1 cellular context compared by ENCODE assay signal in genomic region chr1:76083189-76083588, GRCh38.
A peak's percentile ranks its signal among the peaks of the same experiment; 100 is the strongest.
TF ChIP-seq lines count a peak whose summit lies in the region.

No MANE protein-coding gene starts in this region.

TF ChIP-seq in GM12878, 131 proteins besides CTCF, POLR2A, EP300 and RAD21:
- TF ChIP-seq NR2C1 (IDR thresholded peaks at IDR 0.05): no peak
- TF ChIP-seq BHLHE40 (IDR thresholded peaks at IDR 0.05; ENCODE audit: borderline replicate concordance in 1 of 2, low read depth in 2 of 2, low read length in 1 of 2): peak in 1 of 2 experiments; percentile 23; a peak in 1 of 4 replicates
- TF ChIP-seq NR2F1 (conservative IDR thresholded peaks at IDR 0.05): peak; percentile 61
- TF ChIP-seq SPI1 (IDR thresholded peaks at IDR 0.05; ENCODE audit: borderline replicate concordance, insufficient read depth, low read depth, low read length): peak; percentile 74; the same call in 1 of the 2 replicates
- 0 out of 2 replicates have a peak, but pooled peaks have one; percentile 19 for TF ChIP-seq IKZF1 (conservative IDR thresholded peaks at IDR 0.05)
- TF ChIP-seq FOXK2 (IDR thresholded peaks at IDR 0.05): no peak
- no peak for TF ChIP-seq EGR1 (IDR thresholded peaks at IDR 0.05; ENCODE audit: borderline replicate concordance in 1 of 2, low read depth in 2 of 2, low read length in 2 of 2)
- no peak for TF ChIP-seq IRF4 (IDR thresholded peaks at IDR 0.05; ENCODE audit: low read depth, low read length)
- peak; percentile 62 to 71; a peak in 3 of 4 replicates for TF ChIP-seq IKZF2 (IDR thresholded peaks at IDR 0.05)
- no peak for TF ChIP-seq TCF7 (IDR thresholded peaks at IDR 0.05; ENCODE audit: borderline replicate concordance)
- TF ChIP-seq KLF5 (IDR thresholded peaks at IDR 0.05; ENCODE audit: partially characterized antibody): no peak
- TF ChIP-seq CUX1 (IDR thresholded peaks at IDR 0.05; ENCODE audit: insufficient replicate concordance, low read depth, low read length): no peak
- TF ChIP-seq SKIL (IDR thresholded peaks at IDR 0.05; ENCODE audit: low read depth, poor library complexity, severe bottlenecking): no peak
- TF ChIP-seq ATF7 (IDR thresholded peaks at IDR 0.05; ENCODE audit: low read depth): no peak
- no peak for TF ChIP-seq ZNF24 (IDR thresholded peaks at IDR 0.05)
- TF ChIP-seq RUNX3 (IDR thresholded peaks at IDR 0.05; ENCODE audit: low read length): peak; percentile 43; the same call in 1 of the 2 replicates
